In genomic region chr20:53856675-53857295, GRCh38 we compare ENCODE assay signal across 21 cellular contexts.
"Had no signal": no experiment of that assay in that cellular context is flagged by ENCODE, and none has a peak within 500 bp of the region (broad histone marks: within the 10 kb centered on the region; RNA-seq: fewer than 3 reads in every experiment).

No MANE protein-coding gene starts in this region.

- ATAC-seq: activated T-cell treated with anti-CD3 and anti-CD28 coated beads, Interleukin-2, amount 50 U/mL, for 72 hours; heart left ventricle; stimulated activated naive CD8-positive, alpha-beta T cell treated with anti-CD3 and anti-CD28 coated beads, Interleukin-15, Interleukin-2, amounts not matched to agents 100 U/mL and 50 U/mL, for 24 hours; T-helper 17 cell had no signal

- H3K9me3 ChIP-seq: ascending aorta, breast epithelium, heart left ventricle, upper lobe of left lung had no signal

- FAIRE-seq: frontal cortex, small intestine had no signal

- H3K4me1 Mint-ChIP-seq: nephron had no signal

- DNase-seq: activated CD4-positive, alpha-beta memory T cell treated with anti-CD3 and anti-CD28 coated beads, Interleukin-2, amount 10 ng/mL, durations not matched to agents 7 days and 5 days; activated CD4-positive, alpha-beta T cell treated with anti-CD3 and anti-CD28 coated beads for 4 hours; activated CD8-positive, alpha-beta memory T cell treated with anti-CD3 and anti-CD28 coated beads, Interleukin-2, amount 50 U/mL, for 48 hours; activated T-cell treated with anti-CD3 and anti-CD28 coated beads, Interleukin-2, amount 50 U/mL, for 72 hours; dorsolateral prefrontal cortex; endodermal cell; heart left ventricle; occipital lobe; right cardiac atrium; small intestine; stimulated activated CD4-positive, alpha-beta T cell treated with anti-CD3 and anti-CD28 coated beads, Interleukin-4, amount 100 ng/mL, for 4 hours; stimulated activated CD8-positive, alpha-beta memory T cell treated with anti-CD3 and anti-CD28 coated beads, Interleukin-4, amount 100 ng/mL, for 48 hours; stimulated activated naive CD8-positive, alpha-beta T cell treated with anti-CD3 and anti-CD28 coated beads, Interleukin-15, Interleukin-2, amounts not matched to agents 100 U/mL and 50 U/mL, for 24 hours; T-helper 17 cell; upper lobe of left lung had no signal

- H3K27me3 Mint-ChIP-seq: activated CD4-positive, alpha-beta memory T cell treated with anti-CD3 and anti-CD28 coated beads, Interleukin-2, amount 10 ng/mL, durations not matched to agents 7 days and 5 days; progenitor cell of endocrine pancreas; T-helper 17 cell had no signal

- H3K36me3 ChIP-seq: ascending aorta, breast epithelium, heart left ventricle, upper lobe of left lung had no signal

- H3K27me3 ChIP-seq: ascending aorta, breast epithelium, dorsolateral prefrontal cortex, heart left ventricle, upper lobe of left lung had no signal

- H3K27ac ChIP-seq: ascending aorta, dorsolateral prefrontal cortex, upper lobe of left lung had no signal

- H3K9me3 Mint-ChIP-seq: activated CD4-positive, alpha-beta memory T cell treated with anti-CD3 and anti-CD28 coated beads, Interleukin-2, amount 10 ng/mL, durations not matched to agents 7 days and 5 days; activated T-cell treated with anti-CD3 and anti-CD28 coated beads, Interleukin-2, amount 50 U/mL, for 72 hours; nephron had no signal

- H3K27ac Mint-ChIP-seq: activated CD4-positive, alpha-beta memory T cell treated with anti-CD3 and anti-CD28 coated beads, Interleukin-2, amount 10 ng/mL, durations not matched to agents 7 days and 5 days; activated T-cell treated with anti-CD3 and anti-CD28 coated beads, Interleukin-2, amount 50 U/mL, for 72 hours; endodermal cell; progenitor cell of endocrine pancreas had no signal

- H3K4me1 ChIP-seq: ascending aorta had no signal

- H3K4me3 Mint-ChIP-seq: activated CD4-positive, alpha-beta memory T cell treated with anti-CD3 and anti-CD28 coated beads, Interleukin-2, amount 10 ng/mL, durations not matched to agents 7 days and 5 days; activated T-cell treated with anti-CD3 and anti-CD28 coated beads, Interleukin-2, amount 50 U/mL, for 72 hours; endodermal cell; nephron; T-helper 17 cell; WTC11 had no signal

- H3K4me3 ChIP-seq: ascending aorta, breast epithelium, dorsolateral prefrontal cortex, heart left ventricle, upper lobe of left lung had no signal
